8 cellular contexts compared by ENCODE assay signal in genomic region chr6:8063762-8064637, GRCh38. TPM values are rescaled to one million over a fixed set of nuclear protein-coding genes. Genes with fewer than 3 reads are reported as not detected.
DNase-seq lines count a peak whose midpoint lies in the region; ATAC-seq lines count a peak whose summit lies in the region.

BLOC1S5 (minus strand) TSS chr6:8064389; CDS start chr6:8064376, 13 bp downstream.

- H3K4me3 ChIP-seq in NT2/D1 (ENCODE audit: insufficient read length, low read depth) = peak within 1 kb of the TSS; percentile 75
- peak within 1 kb of the TSS; percentile 69 for H3K4me3 ChIP-seq in endocrine pancreas (ENCODE audit: control insufficient read depth, insufficient read depth, low read length)
- peak within 1 kb of the TSS; percentile 94 for H3K4me3 ChIP-seq in mesendoderm (ENCODE audit: low read length)

- H3K9me3 ChIP-seq in NT2/D1 (ENCODE audit: insufficient read depth, low read length) (no peaks in the 10 kb centered on the region), endocrine pancreas (ENCODE audit: control insufficient read depth, low read length) (no peaks in the 10 kb centered on the region)

- no peaks in the 10 kb centered on the region for H3K4me1 ChIP-seq in NT2/D1 (ENCODE audit: insufficient read depth, insufficient read length)
- no peaks in the 10 kb centered on the region for H3K4me1 ChIP-seq in endocrine pancreas (ENCODE audit: control insufficient read depth, insufficient read depth, low read length)
- no peaks in the 10 kb centered on the region for H3K4me1 ChIP-seq in mesendoderm (ENCODE audit: control insufficient read depth, low read depth, low read length)

- WGBS in mesendoderm (ENCODE audit: extremely low coverage, insufficient coverage, low lambda C conversion rate) = no CpG with 5 or more reads among the region's 64 CpGs

- CTCF ChIA-PET in activated CD8-positive, alpha-beta memory T cell treated with anti-CD3 and anti-CD28 coated beads, Interleukin-2, amount 10 ng/mL, durations not matched to agents 7 days and 5 days (lab: Charles Lee) = interaction anchor here (0.8 to 1.8 kb wide), 3 partner anchors 13 to 58 kb away, joined by 3 to 11 read pairs (median 4); partner anchors contain the start of gene EEF1E1

- peak within 1 kb of the TSS; percentile 25 for H3K18ac ChIP-seq in mesendoderm (ENCODE audit: low read length)

- H4K5ac ChIP-seq in mesendoderm (ENCODE audit: low read length) = peak within 1 kb of the TSS; percentile 96

- H3K27ac Mint-ChIP-seq in activated CD8-positive, alpha-beta memory T cell treated with anti-CD3 and anti-CD28 coated beads, Interleukin-2, amount 10 ng/mL, durations not matched to agents 7 days and 5 days = peak within 1 kb of the TSS; percentile 95

- H3K9me3 Mint-ChIP-seq in activated CD8-positive, alpha-beta memory T cell treated with anti-CD3 and anti-CD28 coated beads, Interleukin-2, amount 10 ng/mL, durations not matched to agents 7 days and 5 days (ENCODE audit: low read depth) = no peaks in the 10 kb centered on the region

- peak within 1 kb of the TSS; percentile 58 for H4K8ac ChIP-seq in mesendoderm (ENCODE audit: low read depth, low read length)

- H3K79me1 ChIP-seq in mesendoderm (ENCODE audit: low read length) = no peaks in the 10 kb centered on the region

- ATAC-seq in GM21381 (IDR thresholded peaks at IDR 0.05; ENCODE audit: unreplicated experiment) = peak; percentile 89
- ATAC-seq in activated CD8-positive, alpha-beta memory T cell treated with anti-CD3 and anti-CD28 coated beads, Interleukin-2, amount 10 ng/mL, durations not matched to agents 7 days and 5 days = peak; percentile 95

- H2BK15ac ChIP-seq in mesendoderm (replicated peaks; ENCODE audit: low read depth) = no peak within 1 kb of the TSS

- peaks cover 16% of the 10 kb centered on the region for H3K36me3 Mint-ChIP-seq in activated CD8-positive, alpha-beta memory T cell treated with anti-CD3 and anti-CD28 coated beads, Interleukin-2, amount 10 ng/mL, durations not matched to agents 7 days and 5 days

- H3K4me1 Mint-ChIP-seq in activated CD8-positive, alpha-beta memory T cell treated with anti-CD3 and anti-CD28 coated beads, Interleukin-2, amount 10 ng/mL, durations not matched to agents 7 days and 5 days = peaks cover 31% of the 10 kb centered on the region

- no peak within 1 kb of the TSS for H2AK5ac ChIP-seq in mesendoderm (ENCODE audit: low read length)

- H3K27ac ChIP-seq in mesendoderm (ENCODE audit: low read depth, low read length) = no peak within 1 kb of the TSS

- no peaks in the 10 kb centered on the region for H3K79me2 ChIP-seq in mesendoderm (ENCODE audit: control insufficient read depth, insufficient read depth, low read length)

- H3K9ac ChIP-seq in NT2/D1 (ENCODE audit: insufficient read length, low read depth) (peak within 1 kb of the TSS; percentile 86), endocrine pancreas (ENCODE audit: control insufficient read depth, insufficient read depth, low read length) (peak within 1 kb of the TSS; percentile 82), mesendoderm (ENCODE audit: low read length) (peak within 1 kb of the TSS; percentile 92)

- peak within 1 kb of the TSS; percentile 96 for H3K56ac ChIP-seq in mesendoderm (ENCODE audit: low read length)

- H3K27me3 ChIP-seq in NT2/D1 (ENCODE audit: insufficient read depth, insufficient read length) (no peaks in the 10 kb centered on the region), endocrine pancreas (ENCODE audit: control insufficient read depth, insufficient read depth, low read length) (no peaks in the 10 kb centered on the region), mesendoderm (ENCODE audit: insufficient read depth, low read length, poor library complexity) (no peaks in the 10 kb centered on the region)

- H3K4ac ChIP-seq in mesendoderm (ENCODE audit: low read depth, low read length) = no peak within 1 kb of the TSS

- no peaks in the 10 kb centered on the region for H3K27me3 Mint-ChIP-seq in activated CD8-positive, alpha-beta memory T cell treated with anti-CD3 and anti-CD28 coated beads, Interleukin-2, amount 10 ng/mL, durations not matched to agents 7 days and 5 days

- no peak within 1 kb of the TSS for H2BK120ac ChIP-seq in mesendoderm (ENCODE audit: low read depth, low read length)

- peak within 1 kb of the TSS; percentile 84 for H3K4me2 ChIP-seq in mesendoderm (ENCODE audit: low read length)

- DNase-seq in COR-L47 (lab: John Stamatoyannopoulos, UW) = peak; percentile 98
- peak; percentile 72 to 99 (median 97) for DNase-seq in HUDEP-2 (lab: John Stamatoyannopoulos, UW; ENCODE audit: unreplicated experiment in 76 of 76)
- DNase-seq in NT2/D1 (ENCODE audit: low read depth, low spot score) = peak; percentile 89
- DNase-seq in activated CD8-positive, alpha-beta memory T cell treated with anti-CD3 and anti-CD28 coated beads, Interleukin-2, amount 10 ng/mL, durations not matched to agents 7 days and 5 days = peak; percentile 98
- DNase-seq in mesendoderm = peak; percentile 99
- peak; percentile 93 for DNase-seq in stimulated activated CD8-positive, alpha-beta memory T cell treated with anti-CD3 and anti-CD28 coated beads, Interleukin-15, amount 100 ng/mL, for 1 hour (ENCODE audit: low read depth)

- H3K36me3 ChIP-seq in NT2/D1 (ENCODE audit: insufficient read depth, insufficient read length, low read length) (peaks cover 19% of the 10 kb centered on the region), endocrine pancreas (ENCODE audit: control insufficient read depth, insufficient read depth, low read length) (no peaks in the 10 kb centered on the region), mesendoderm (ENCODE audit: control insufficient read depth, insufficient read depth, low read length) (no peaks in the 10 kb centered on the region)

- H3K23ac ChIP-seq in mesendoderm (ENCODE audit: low read length) = peak within 1 kb of the TSS; percentile 32

- peak within 1 kb of the TSS; percentile 5 for H2BK5ac ChIP-seq in mesendoderm (ENCODE audit: low read length)

- peak within 1 kb of the TSS; percentile 95 for H3K4me3 Mint-ChIP-seq in activated CD8-positive, alpha-beta memory T cell treated with anti-CD3 and anti-CD28 coated beads, Interleukin-2, amount 10 ng/mL, durations not matched to agents 7 days and 5 days

RNA-seq across cellular contexts. Expression of gene BLOC1S5, which starts in this region (rescaled TPM):
- total RNA-seq in activated CD8-positive, alpha-beta memory T cell treated with anti-CD3 and anti-CD28 coated beads, Interleukin-2, amount 10 ng/mL, durations not matched to agents 7 days and 5 days = 10 to 100 TPM; 18.2 to 23.7 TPM
- 7.0 TPM for polyA plus RNA-seq in mesendoderm (2013, experiment 1 of 2)
- polyA plus RNA-seq in mesendoderm (2013, experiment 2 of 2) = 7.3 TPM
